In genomic region chr6:16041327-16041726, GRCh38 we compare ENCODE assay signal across 34 cellular contexts.
"Had no signal": no experiment of that assay in that cellular context is flagged by ENCODE, and none has a peak within 500 bp of the region (broad histone marks: within the 10 kb centered on the region; RNA-seq: fewer than 3 reads in every experiment).

No MANE protein-coding gene starts in this region.

- H3K9me3 Mint-ChIP-seq: activated B cell treated with CpG ODN at 0.5 μM for 24 hours; activated naive CD4-positive, alpha-beta T cell treated with anti-CD3 and anti-CD28 coated beads, Interleukin-2, amount 50 U/mL, for 24 hours; activated T-helper 17 cell treated with anti-CD3 and anti-CD28 coated beads, Interleukin-2, amount 50 U/mL, for 72 hours had no signal

- H3K36me3 ChIP-seq: breast epithelium, MG63, SJCRH30 had no signal

- H3K36me3 Mint-ChIP-seq: activated naive CD4-positive, alpha-beta T cell treated with anti-CD3 and anti-CD28 coated beads, Interleukin-2, amount 50 U/mL, for 24 hours; activated naive CD8-positive, alpha-beta T cell treated with anti-CD3 and anti-CD28 coated beads, Interleukin-2, amount 10 ng/mL, durations not matched to agents 7 days and 5 days; T-cell had no signal

- ATAC-seq: activated CD8-positive, alpha-beta T cell treated with anti-CD3 and anti-CD28 coated beads for 36 hours; activated T-cell treated with anti-CD3 and anti-CD28 coated beads, Interleukin-2, amount 50 U/mL, for 72 hours; activated T-helper 17 cell treated with anti-CD3 and anti-CD28 coated beads, Interleukin-2, amount 50 U/mL, for 72 hours; body of pancreas; Panc1; T-cell had no signal

- H3K4me3 Mint-ChIP-seq: activated B cell treated with CpG ODN at 0.5 μM for 24 hours; activated CD8-positive, alpha-beta T cell treated with anti-CD3 and anti-CD28 coated beads for 36 hours; activated naive CD4-positive, alpha-beta T cell treated with anti-CD3 and anti-CD28 coated beads, Interleukin-2, amount 50 U/mL, for 24 hours; activated naive CD8-positive, alpha-beta T cell treated with anti-CD3 and anti-CD28 coated beads, Interleukin-2, amount 10 ng/mL, durations not matched to agents 7 days and 5 days; activated T-cell treated with anti-CD3 and anti-CD28 coated beads, Interleukin-2, amount 50 U/mL, for 72 hours; activated T-helper 17 cell treated with anti-CD3 and anti-CD28 coated beads, Interleukin-2, amount 50 U/mL, for 72 hours; T-cell had no signal

- H3K4me1 ChIP-seq: breast epithelium, SJCRH30 had no signal

- H3K27me3 Mint-ChIP-seq: activated B cell treated with CpG ODN at 0.5 μM for 24 hours had no signal

- H3K4me1 Mint-ChIP-seq: activated naive CD4-positive, alpha-beta T cell treated with anti-CD3 and anti-CD28 coated beads, Interleukin-2, amount 50 U/mL, for 24 hours; activated naive CD8-positive, alpha-beta T cell treated with anti-CD3 and anti-CD28 coated beads, Interleukin-2, amount 10 ng/mL, durations not matched to agents 7 days and 5 days; activated T-helper 17 cell treated with anti-CD3 and anti-CD28 coated beads, Interleukin-2, amount 50 U/mL, for 72 hours; T-cell had no signal

- H3K27me3 ChIP-seq: body of pancreas, breast epithelium, MG63, SJCRH30 had no signal

- H3K27ac Mint-ChIP-seq: activated B cell treated with CpG ODN at 0.5 μM for 24 hours; activated CD8-positive, alpha-beta T cell treated with anti-CD3 and anti-CD28 coated beads for 36 hours; activated naive CD4-positive, alpha-beta T cell treated with anti-CD3 and anti-CD28 coated beads, Interleukin-2, amount 50 U/mL, for 24 hours; activated naive CD8-positive, alpha-beta T cell treated with anti-CD3 and anti-CD28 coated beads, Interleukin-2, amount 10 ng/mL, durations not matched to agents 7 days and 5 days; activated T-cell treated with anti-CD3 and anti-CD28 coated beads, Interleukin-2, amount 50 U/mL, for 72 hours; activated T-helper 17 cell treated with anti-CD3 and anti-CD28 coated beads, Interleukin-2, amount 50 U/mL, for 72 hours; T-cell had no signal

- H3K9me3 ChIP-seq: body of pancreas, breast epithelium, MG63, SJCRH30 had no signal

- H3K4me3 ChIP-seq: body of pancreas, breast epithelium, MG63, SJCRH30, SK-N-MC had no signal

- DNase-seq: activated B cell treated with CpG ODN at 0.5 μM for 24 hours; activated CD4-positive, alpha-beta T cell treated with anti-CD3 and anti-CD28 coated beads for 48 hours; activated CD4-positive, alpha-beta T cell treated with anti-CD3 and anti-CD28 coated beads, Interleukin-2, amount 50 U/mL, for 4 hours; activated CD4-positive, CD25-positive, alpha-beta regulatory T cell treated with anti-CD3 and anti-CD28 coated beads, Interleukin-2, amount 50 U/mL, for 72 hours; activated CD8-positive, alpha-beta T cell treated with anti-CD3 and anti-CD28 coated beads for 36 hours; activated gamma-delta T cell; activated naive CD4-positive, alpha-beta T cell treated with Interleukin-2 at 50 U/mL for 16 hours; activated naive CD8-positive, alpha-beta T cell treated with anti-CD3 and anti-CD28 coated beads, Interleukin-2, amount 10 ng/mL, durations not matched to agents 7 days and 5 days; activated T-cell treated with anti-CD3 and anti-CD28 coated beads, Interleukin-2, amount 50 U/mL, for 1 hour; activated T-cell treated with anti-CD3 and anti-CD28 coated beads, Interleukin-2, amount 50 U/mL, for 72 hours; amygdala; body of pancreas; Kasumi-1; MG63; MV-4-11; NCI-H1092; NCI-H146; NCI-H187; NCI-H2081; NCI-H2171 treated with DMSO at 0.1 percent for 48 hours; NCI-H2227 treated with DMSO at 0.1 percent for 48 hours; NCI-H446; NCI-H524 treated with DMSO at 0.1 percent for 48 hours; SHP77; SJCRH30; T-cell; T-helper 2 cell; T-helper 9 cell had no signal

- H3K27ac ChIP-seq: body of pancreas, breast epithelium, SJCRH30, SK-N-MC, VCaP had no signal
